27 cellular contexts compared by ENCODE assay signal in the genomic region with DNA sequence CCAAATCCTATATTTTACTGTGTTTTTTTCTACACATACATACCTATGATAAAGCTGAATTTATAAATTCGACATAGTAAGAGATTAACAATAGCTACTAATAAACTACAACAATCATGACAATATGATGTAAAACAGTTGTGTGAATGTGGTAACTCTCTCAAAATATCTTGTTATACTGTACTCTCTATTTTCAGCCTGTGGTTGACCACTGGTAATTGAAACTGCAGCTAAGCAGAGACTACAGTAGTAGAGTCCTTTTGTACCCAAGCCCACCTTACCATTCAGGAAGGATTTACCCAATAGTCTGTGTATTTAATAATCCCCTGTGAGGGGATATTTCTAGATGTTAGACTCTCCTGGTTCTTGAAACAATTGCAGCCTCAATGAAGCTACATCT.
"Had no signal": no experiment of that assay in that cellular context is flagged by ENCODE, and none has a peak within 500 bp of the region (broad histone marks: within the 10 kb centered on the region; RNA-seq: fewer than 3 reads in every experiment).

No MANE protein-coding gene starts in this region.

- H3K27ac ChIP-seq: colonic mucosa, epithelial cell of prostate, esophagus squamous epithelium, gastrocnemius medialis, heart right ventricle, left lung, lower lobe of right lung had no signal

- H3K27ac Mint-ChIP-seq: dendritic cell treated with granulocyte-macrophage colony-stimulating factor and Interleukin-4, amounts not matched to agents 40 ng/mL and 50 ng/mL, for 4 days; effector memory CD8-positive, alpha-beta T cell; endodermal cell; mesothelial cell of epicardium; naive thymus-derived CD4-positive, alpha-beta T cell had no signal

- DNase-seq: colonic mucosa; cortex of kidney; effector CD8-positive, alpha-beta T cell; effector memory CD8-positive, alpha-beta T cell; endodermal cell; erythroblast; esophagus squamous epithelium; foreskin melanocyte; gastrocnemius medialis; glutamatergic neuron; head of caudate nucleus; heart right ventricle; hippocampal formation; left cardiac atrium; left lung; left ventricle myocardium superior; lower lobe of right lung; mesenchymal stem cell; mucosa of descending colon; naive thymus-derived CD4-positive, alpha-beta T cell had no signal

- H3K4me1 Mint-ChIP-seq: mesothelial cell of epicardium; naive thymus-derived CD4-positive, alpha-beta T cell had no signal

- H3K27me3 ChIP-seq: colonic mucosa, esophagus squamous epithelium, gastrocnemius medialis, heart right ventricle, left lung had no signal

- H3K9me3 Mint-ChIP-seq: dendritic cell treated with granulocyte-macrophage colony-stimulating factor and Interleukin-4, amounts not matched to agents 40 ng/mL and 50 ng/mL, for 4 days; effector memory CD8-positive, alpha-beta T cell had no signal

- H3K36me3 ChIP-seq: colonic mucosa, esophagus squamous epithelium, gastrocnemius medialis, heart right ventricle, left lung, lower lobe of right lung had no signal

- ATAC-seq: effector memory CD8-positive, alpha-beta T cell; esophagus mucosa; gastrocnemius medialis; left cardiac atrium; lower lobe of right lung; mucosa of descending colon; naive thymus-derived CD4-positive, alpha-beta T cell had no signal

- H3K4me3 Mint-ChIP-seq: dendritic cell treated with granulocyte-macrophage colony-stimulating factor and Interleukin-4, amounts not matched to agents 40 ng/mL and 50 ng/mL, for 4 days; effector memory CD8-positive, alpha-beta T cell; endodermal cell; mesothelial cell of epicardium; naive thymus-derived CD4-positive, alpha-beta T cell had no signal

- H3K4me1 ChIP-seq: colonic mucosa, esophagus squamous epithelium, gastrocnemius medialis, heart right ventricle, left lung, lower lobe of right lung had no signal

- H3K4me3 ChIP-seq: colonic mucosa, esophagus squamous epithelium, gastrocnemius medialis, heart right ventricle, left lung, lower lobe of right lung, mucosa of descending colon had no signal

- H3K36me3 Mint-ChIP-seq: mesothelial cell of epicardium; naive thymus-derived CD4-positive, alpha-beta T cell had no signal

- FAIRE-seq: endometrium, islet of Langerhans, keratinocyte had no signal

- H3K9me3 ChIP-seq: colonic mucosa, gastrocnemius medialis, left lung, lower lobe of right lung, mucosa of descending colon had no signal
